In genomic region chr13:44035400-44035799, GRCh38 we compare ENCODE assay signal across 35 cellular contexts.
DNase-seq lines count a peak whose midpoint lies in the region; ATAC-seq, FAIRE-seq and TF ChIP-seq lines count a peak whose summit lies in the region.
"Had no signal": no experiment of that assay in that cellular context is flagged by ENCODE, and none has a peak within 500 bp of the region (broad histone marks: within the 10 kb centered on the region; RNA-seq: fewer than 3 reads in every experiment).

No MANE protein-coding gene starts in this region.

- POLR2A ChIA-PET in HEK293 (lab: Yijun Ruan, JAX) (no interaction called here), WTC11 (lab: Charles Lee) (no interaction called here)

- no peaks in the 10 kb centered on the region for H3K27me3 Mint-ChIP-seq in WTC11 (ENCODE audit: low read depth)
- no peaks in the 10 kb centered on the region for H3K27me3 Mint-ChIP-seq in neural progenitor cell (ENCODE audit: insufficient read depth, low read depth)
- peaks cover 12% of the 10 kb centered on the region for H3K27me3 Mint-ChIP-seq in activated naive CD4-positive, alpha-beta T cell treated with anti-CD3 and anti-CD28 coated beads for 36 hours (ENCODE audit: low read depth)

- no peak for FAIRE-seq in pancreas (lab: Jason Lieb, UNC)
- FAIRE-seq: A204.1, A549, D721Med had no signal

- no peak overlapping the region for H3K9ac ChIP-seq in neural progenitor cell
- H3K9ac ChIP-seq: BLaER1; BLaER1 treated with 17β-estradiol and CSF1 and Interleukin-3, amounts not matched to agents 10 nM and 100 nM had no signal

- H3K9me3 Mint-ChIP-seq in WTC11 = 0 out of 2 replicates have a peak, but pooled peaks cover 5% of the 10 kb centered on the region
- peaks cover 18% of the 10 kb centered on the region for H3K9me3 Mint-ChIP-seq in neural progenitor cell
- no peaks in the 10 kb centered on the region for H3K9me3 Mint-ChIP-seq in activated naive CD4-positive, alpha-beta T cell treated with anti-CD3 and anti-CD28 coated beads for 36 hours
- H3K9me3 Mint-ChIP-seq: CD8-positive, alpha-beta T cell had no signal

- no peak for TF ChIP-seq CTCF in HEK293 (tag by site-specific recombination; IDR thresholded peaks at IDR 0.05)
- TF ChIP-seq CTCF in WTC11 (IDR thresholded peaks at IDR 0.05) = no peak
- TF ChIP-seq CTCF in neural progenitor cell (IDR thresholded peaks at IDR 0.05) = no peak
- no peak for TF ChIP-seq CTCF in pancreas (IDR thresholded peaks at IDR 0.05)

- H3K9me3 ChIP-seq in HEK293 (ENCODE audit: control insufficient read depth, insufficient read depth, low read depth, low read length) (no peaks in the 10 kb centered on the region), neural progenitor cell (ENCODE audit: low read depth) (no peaks in the 10 kb centered on the region), pancreas (no peaks in the 10 kb centered on the region)
- H3K9me3 ChIP-seq: A549, BE2C, Caco-2 had no signal

- H3K4me3 Mint-ChIP-seq in WTC11 = no peak overlapping the region
- H3K4me3 Mint-ChIP-seq in neural progenitor cell = no peak overlapping the region
- H3K4me3 Mint-ChIP-seq in activated naive CD4-positive, alpha-beta T cell treated with anti-CD3 and anti-CD28 coated beads for 36 hours = no peak overlapping the region
- H3K4me3 Mint-ChIP-seq: B cell; CD14-positive monocyte; CD4-positive, alpha-beta memory T cell; CD4-positive, alpha-beta T cell; CD4-positive, CD25-positive, alpha-beta regulatory T cell; CD8-positive, alpha-beta memory T cell; CD8-positive, alpha-beta T cell had no signal

- no peak for ATAC-seq in WTC11
- ATAC-seq in pancreas = no peak
- ATAC-seq: A549; CD8-positive, alpha-beta T cell had no signal

- H3K4me3 ChIP-seq in HEK293 (ENCODE audit: low read depth, low read length) = no peak overlapping the region
- H3K4me3 ChIP-seq in neural progenitor cell = no peak overlapping the region
- no peak overlapping the region for H3K4me3 ChIP-seq in pancreas
- H3K4me3 ChIP-seq: A549; BLaER1; BLaER1 treated with 17β-estradiol and CSF1 and Interleukin-3, amounts not matched to agents 10 nM and 100 nM had no signal

- no peaks in the 10 kb centered on the region for H3K79me2 ChIP-seq in neural progenitor cell (ENCODE audit: low read depth)

- intact Hi-C loops in activated naive CD4-positive, alpha-beta T cell treated with anti-CD3 and anti-CD28 coated beads for 36 hours (cut with micrococcal nuclease) = no loop called here
- intact Hi-C loops in pancreas (cut with DNase I) = no loop called here

- no peaks in the 10 kb centered on the region for H4K20me1 ChIP-seq in neural progenitor cell (ENCODE audit: low read depth)
- H4K20me1 ChIP-seq: BLaER1; BLaER1 treated with 17β-estradiol and CSF1 and Interleukin-3, amounts not matched to agents 10 nM and 100 nM had no signal

- H3K27me3 ChIP-seq in neural progenitor cell = no peaks in the 10 kb centered on the region
- no peaks in the 10 kb centered on the region for H3K27me3 ChIP-seq in pancreas
- H3K27me3 ChIP-seq: BLaER1; BLaER1 treated with 17β-estradiol and CSF1 and Interleukin-3, amounts not matched to agents 10 nM and 100 nM had no signal

- WGBS in pancreas, 2 donors = 90 to 97% methylated on average over 1 of the region's 1 CpG

- no peak overlapping the region for H3K4me2 ChIP-seq in neural progenitor cell
- H3K4me2 ChIP-seq: A549; BLaER1; BLaER1 treated with 17β-estradiol and CSF1 and Interleukin-3, amounts not matched to agents 10 nM and 100 nM had no signal

- CTCF ChIA-PET in HEK293 (lab: Yijun Ruan, JAX) (no interaction called here), WTC11 (lab: Charles Lee) (no interaction called here)
- CTCF ChIA-PET in activated naive CD4-positive, alpha-beta T cell treated with anti-CD3 and anti-CD28 coated beads for 36 hours (lab: Charles Lee) = no interaction called here

- H3K27ac Mint-ChIP-seq in WTC11 = peak overlapping the region; percentile 2; the same call in 1 of the 2 replicates
- peak overlapping the region; percentile 13 for H3K27ac Mint-ChIP-seq in neural progenitor cell
- no peak overlapping the region for H3K27ac Mint-ChIP-seq in activated naive CD4-positive, alpha-beta T cell treated with anti-CD3 and anti-CD28 coated beads for 36 hours
- H3K27ac Mint-ChIP-seq: B cell; CD14-positive monocyte; CD4-positive, alpha-beta memory T cell; CD4-positive, alpha-beta T cell; CD4-positive, CD25-positive, alpha-beta regulatory T cell; CD8-positive, alpha-beta memory T cell; CD8-positive, alpha-beta T cell had no signal

- H3F3A ChIP-seq in neural progenitor cell (ENCODE audit: low read depth) = no peaks in the 10 kb centered on the region

- H3K36me3 Mint-ChIP-seq in WTC11 (no peaks in the 10 kb centered on the region), neural progenitor cell (no peaks in the 10 kb centered on the region)
- no peaks in the 10 kb centered on the region for H3K36me3 Mint-ChIP-seq in activated naive CD4-positive, alpha-beta T cell treated with anti-CD3 and anti-CD28 coated beads for 36 hours (ENCODE audit: low read depth)
- H3K36me3 Mint-ChIP-seq: CD14-positive monocyte; CD4-positive, alpha-beta memory T cell; CD4-positive, CD25-positive, alpha-beta regulatory T cell; CD8-positive, alpha-beta memory T cell; CD8-positive, alpha-beta T cell had no signal

- DNase-seq in WTC11 (ENCODE audit: low spot score) (no peak), neural progenitor cell (ENCODE audit: low spot score) (no peak), NCI-H1048 (lab: John Stamatoyannopoulos, UW) (no peak), pancreas (no peak)
- DNase-seq in activated naive CD4-positive, alpha-beta T cell treated with anti-CD3 and anti-CD28 coated beads for 36 hours = no peak
- DNase-seq: 8988T; ACHN; AML-193; BE2C; C1 segment of cervical spinal cord; Caco-2; Calu3; CD4-positive, alpha-beta memory T cell; CD4-positive, alpha-beta T cell; CD4-positive, CD25-positive, alpha-beta regulatory T cell; CD8-positive, alpha-beta memory T cell; CD8-positive, alpha-beta T cell; COR-L47; DMS 273 treated with DMSO at 0.1 percent for 48 hours; DMS153; DMS53; DMS79; DMS79 treated with DMSO at 0.1 percent for 48 hours; DND-41; EL had no signal

- peaks cover 30% of the 10 kb centered on the region for H3K4me1 Mint-ChIP-seq in WTC11
- H3K4me1 Mint-ChIP-seq in neural progenitor cell = peaks cover 20% of the 10 kb centered on the region
- no peaks in the 10 kb centered on the region for H3K4me1 Mint-ChIP-seq in activated naive CD4-positive, alpha-beta T cell treated with anti-CD3 and anti-CD28 coated beads for 36 hours (ENCODE audit: low read depth)
- H3K4me1 Mint-ChIP-seq: B cell; CD14-positive monocyte; CD4-positive, alpha-beta memory T cell; CD8-positive, alpha-beta memory T cell had no signal

- no peak overlapping the region for H2AFZ ChIP-seq in neural progenitor cell (replicated peaks)

- H3K36me3 ChIP-seq in HEK293 (ENCODE audit: control insufficient read depth in 2 of 2, insufficient read depth in 1 of 2, low read length in 2 of 2) (no peaks in the 10 kb centered on the region), neural progenitor cell (no peaks in the 10 kb centered on the region), pancreas (no peaks in the 10 kb centered on the region)
- H3K36me3 ChIP-seq: BE2C; BLaER1; BLaER1 treated with 17β-estradiol and CSF1 and Interleukin-3, amounts not matched to agents 10 nM and 100 nM had no signal

- H3K27ac ChIP-seq in HEK293 (ENCODE audit: extremely low read depth, low read depth, low read length) (no peak overlapping the region), neural progenitor cell (no peak overlapping the region), pancreas (no peak overlapping the region)
- H3K27ac ChIP-seq: 22Rv1; A549; BLaER1; BLaER1 treated with 17β-estradiol and CSF1 and Interleukin-3, amounts not matched to agents 10 nM and 100 nM; C4-2B had no signal

- H3K4me1 ChIP-seq in HEK293 (ENCODE audit: control insufficient read depth, insufficient read depth, low read length) (no peaks in the 10 kb centered on the region), neural progenitor cell (peaks cover 4% of the 10 kb centered on the region), pancreas (no peaks in the 10 kb centered on the region)
- H3K4me1 ChIP-seq: BE2C; BLaER1; BLaER1 treated with 17β-estradiol and CSF1 and Interleukin-3, amounts not matched to agents 10 nM and 100 nM; Caco-2 had no signal

TF ChIP-seq in HEK293, 187 proteins besides CTCF, POLR2A, EP300 and RAD21:
- TF ChIP-seq ZNF341 (tag by site-specific recombination; IDR thresholded peaks at IDR 0.05; ENCODE audit: low read depth) (peak; percentile 57), ZNF366 (tag by site-specific recombination; conservative IDR thresholded peaks at IDR 0.05) (peak; percentile 68), ZNF548 (tag by site-specific recombination; IDR thresholded peaks at IDR 0.05) (no peak), ZNF600 (tag by site-specific recombination; IDR thresholded peaks at IDR 0.05) (no peak), ZNF221 (tag by site-specific recombination; IDR thresholded peaks at IDR 0.05; ENCODE audit: borderline replicate concordance) (no peak)

TF ChIP-seq in WTC11, 78 proteins besides CTCF, POLR2A, EP300 and RAD21 (continues in another document):
- TF ChIP-seq ZNF671 (CRISPR knock-in tag; IDR thresholded peaks at IDR 0.05) (no peak), CREB1 (CRISPR knock-in tag; IDR thresholded peaks at IDR 0.05) (no peak), ATF1 (CRISPR knock-in tag; IDR thresholded peaks at IDR 0.05) (no peak), TP53 (CRISPR knock-in tag; IDR thresholded peaks at IDR 0.05) (no peak), MYBL2 (CRISPR knock-in tag; IDR thresholded peaks at IDR 0.05) (no peak)
- TF ChIP-seq, protein P1, sequence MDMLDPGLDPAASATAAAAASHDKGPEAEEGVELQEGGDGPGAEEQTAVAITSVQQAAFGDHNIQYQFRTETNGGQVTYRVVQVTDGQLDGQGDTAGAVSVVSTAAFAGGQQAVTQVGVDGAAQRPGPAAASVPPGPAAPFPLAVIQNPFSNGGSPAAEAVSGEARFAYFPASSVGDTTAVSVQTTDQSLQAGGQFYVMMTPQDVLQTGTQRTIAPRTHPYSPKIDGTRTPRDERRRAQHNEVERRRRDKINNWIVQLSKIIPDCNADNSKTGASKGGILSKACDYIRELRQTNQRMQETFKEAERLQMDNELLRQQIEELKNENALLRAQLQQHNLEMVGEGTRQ (CRISPR knock-in tag; IDR thresholded peaks at IDR 0.05) = no peak
